In the genomic region with DNA sequence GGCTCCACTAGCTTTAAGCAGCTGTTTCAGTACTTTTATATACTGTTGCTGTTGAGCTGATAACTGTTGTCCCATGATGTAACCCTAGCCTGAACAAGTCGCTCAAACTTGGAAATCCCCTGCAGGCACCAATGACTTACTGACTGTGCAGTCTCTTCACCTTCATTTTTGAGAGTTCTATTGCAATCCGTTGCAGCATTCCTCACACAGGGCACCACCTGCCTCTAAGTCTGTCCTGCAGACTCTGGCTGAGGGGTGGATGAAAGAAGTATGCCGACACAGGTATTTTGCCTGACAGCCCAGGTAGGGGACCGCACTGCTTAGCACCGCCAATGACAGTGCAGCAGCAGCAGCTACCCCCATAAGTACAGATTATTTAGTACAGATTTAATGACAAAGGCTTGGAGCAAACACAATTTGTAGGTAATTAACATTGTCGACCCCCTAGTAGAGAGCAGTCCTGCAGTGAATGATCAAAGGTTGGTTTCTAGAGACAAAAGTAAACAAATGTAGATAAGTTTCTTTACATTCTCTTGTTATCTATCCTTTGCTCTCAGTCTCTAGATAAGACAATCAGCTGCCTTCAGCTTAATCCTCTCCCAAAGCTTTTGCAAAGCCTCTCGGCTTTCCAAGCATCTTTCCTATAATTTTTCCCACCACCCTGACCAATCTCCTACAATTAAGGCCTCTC, we compare ENCODE assay signal across 1 cellular context.
A peak's percentile ranks its signal among the peaks of the same experiment; 100 is the strongest.
TF ChIP-seq lines count a peak whose summit lies in the region.

No MANE protein-coding gene starts in this region.

TF ChIP-seq in HepG2, 621 proteins besides CTCF, POLR2A, EP300 and RAD21 (continued from another document):
- TF ChIP-seq, protein P1, sequence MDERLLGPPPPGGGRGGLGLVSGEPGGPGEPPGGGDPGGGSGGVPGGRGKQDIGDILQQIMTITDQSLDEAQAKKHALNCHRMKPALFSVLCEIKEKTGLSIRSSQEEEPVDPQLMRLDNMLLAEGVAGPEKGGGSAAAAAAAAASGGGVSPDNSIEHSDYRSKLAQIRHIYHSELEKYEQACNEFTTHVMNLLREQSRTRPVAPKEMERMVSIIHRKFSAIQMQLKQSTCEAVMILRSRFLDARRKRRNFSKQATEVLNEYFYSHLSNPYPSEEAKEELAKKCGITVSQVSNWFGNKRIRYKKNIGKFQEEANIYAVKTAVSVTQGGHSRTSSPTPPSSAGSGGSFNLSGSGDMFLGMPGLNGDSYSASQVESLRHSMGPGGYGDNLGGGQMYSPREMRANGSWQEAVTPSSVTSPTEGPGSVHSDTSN (CRISPR knock-in tag; IDR thresholded peaks at IDR 0.05) = no peak
- TF ChIP-seq ZNF616 (CRISPR knock-in tag; IDR thresholded peaks at IDR 0.05; ENCODE audit: low read depth) (no peak), ZNF777 (CRISPR knock-in tag; IDR thresholded peaks at IDR 0.05) (no peak), MAZ (IDR thresholded peaks at IDR 0.05; ENCODE audit: borderline replicate concordance, low read depth, low read length) (no peak), MAZ (CRISPR knock-in tag; IDR thresholded peaks at IDR 0.05; ENCODE audit: low read depth) (no peak), TCF7 (IDR thresholded peaks at IDR 0.05; ENCODE audit: low read depth) (peak; percentile 71), CREM (IDR thresholded peaks at IDR 0.05) (peak; percentile 25; the same call in 1 of the 2 replicates), CREM (CRISPR knock-in tag; IDR thresholded peaks at IDR 0.05) (no peak), ETV5 (CRISPR knock-in tag; IDR thresholded peaks at IDR 0.05; ENCODE audit: borderline replicate concordance) (no peak), NBN (conservative IDR thresholded peaks at IDR 0.05) (no peak), ZNF678 (CRISPR knock-in tag; IDR thresholded peaks at IDR 0.05) (no peak), TGIF2 (CRISPR knock-in tag; IDR thresholded peaks at IDR 0.05) (no peak), ZNF775 (CRISPR knock-in tag; IDR thresholded peaks at IDR 0.05; ENCODE audit: borderline replicate concordance) (no peak), ZMYM2 (CRISPR knock-in tag; IDR thresholded peaks at IDR 0.05) (no peak), ZNF564 (CRISPR knock-in tag; IDR thresholded peaks at IDR 0.05) (no peak), MEIS2 (CRISPR knock-in tag; IDR thresholded peaks at IDR 0.05) (no peak)
- TF ChIP-seq, protein P2, sequence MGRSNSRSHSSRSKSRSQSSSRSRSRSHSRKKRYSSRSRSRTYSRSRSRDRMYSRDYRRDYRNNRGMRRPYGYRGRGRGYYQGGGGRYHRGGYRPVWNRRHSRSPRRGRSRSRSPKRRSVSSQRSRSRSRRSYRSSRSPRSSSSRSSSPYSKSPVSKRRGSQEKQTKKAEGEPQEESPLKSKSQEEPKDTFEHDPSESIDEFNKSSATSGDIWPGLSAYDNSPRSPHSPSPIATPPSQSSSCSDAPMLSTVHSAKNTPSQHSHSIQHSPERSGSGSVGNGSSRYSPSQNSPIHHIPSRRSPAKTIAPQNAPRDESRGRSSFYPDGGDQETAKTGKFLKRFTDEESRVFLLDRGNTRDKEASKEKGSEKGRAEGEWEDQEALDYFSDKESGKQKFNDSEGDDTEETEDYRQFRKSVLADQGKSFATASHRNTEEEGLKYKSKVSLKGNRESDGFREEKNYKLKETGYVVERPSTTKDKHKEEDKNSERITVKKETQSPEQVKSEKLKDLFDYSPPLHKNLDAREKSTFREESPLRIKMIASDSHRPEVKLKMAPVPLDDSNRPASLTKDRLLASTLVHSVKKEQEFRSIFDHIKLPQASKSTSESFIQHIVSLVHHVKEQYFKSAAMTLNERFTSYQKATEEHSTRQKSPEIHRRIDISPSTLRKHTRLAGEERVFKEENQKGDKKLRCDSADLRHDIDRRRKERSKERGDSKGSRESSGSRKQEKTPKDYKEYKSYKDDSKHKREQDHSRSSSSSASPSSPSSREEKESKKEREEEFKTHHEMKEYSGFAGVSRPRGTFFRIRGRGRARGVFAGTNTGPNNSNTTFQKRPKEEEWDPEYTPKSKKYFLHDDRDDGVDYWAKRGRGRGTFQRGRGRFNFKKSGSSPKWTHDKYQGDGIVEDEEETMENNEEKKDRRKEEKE (IDR thresholded peaks at IDR 0.05) = no peak
- TF ChIP-seq, protein P3, sequence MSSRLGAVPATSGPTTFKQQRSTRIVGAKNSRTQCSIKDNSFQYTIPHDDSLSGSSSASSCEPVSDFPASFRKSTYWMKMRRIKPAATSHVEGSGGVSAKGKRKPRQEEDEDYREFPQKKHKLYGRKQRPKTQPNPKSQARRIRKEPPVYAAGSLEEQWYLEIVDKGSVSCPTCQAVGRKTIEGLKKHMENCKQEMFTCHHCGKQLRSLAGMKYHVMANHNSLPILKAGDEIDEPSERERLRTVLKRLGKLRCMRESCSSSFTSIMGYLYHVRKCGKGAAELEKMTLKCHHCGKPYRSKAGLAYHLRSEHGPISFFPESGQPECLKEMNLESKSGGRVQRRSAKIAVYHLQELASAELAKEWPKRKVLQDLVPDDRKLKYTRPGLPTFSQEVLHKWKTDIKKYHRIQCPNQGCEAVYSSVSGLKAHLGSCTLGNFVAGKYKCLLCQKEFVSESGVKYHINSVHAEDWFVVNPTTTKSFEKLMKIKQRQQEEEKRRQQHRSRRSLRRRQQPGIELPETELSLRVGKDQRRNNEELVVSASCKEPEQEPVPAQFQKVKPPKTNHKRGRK (CRISPR knock-in tag; IDR thresholded peaks at IDR 0.05) = no peak
TF ChIP-seq in HepG2: peak in this region for 11.
